Comparison of ENCODE assay signal across 9 cellular contexts in genomic region chr9:546797-547223, GRCh38. TPM values are rescaled to one million over a fixed set of nuclear protein-coding genes. Genes with fewer than 3 reads are reported as not detected.
DNase-seq lines count a peak whose midpoint lies in the region; TF ChIP-seq lines count a peak whose summit lies in the region.
"Had no signal": no experiment of that assay in that cellular context is flagged by ENCODE, and none has a peak within 500 bp of the region (broad histone marks: within the 10 kb centered on the region; RNA-seq: fewer than 3 reads in every experiment).

No MANE protein-coding gene starts in this region.

- 10% methylated on average over 3 of the region's 3 CpGs for WGBS in mesenchymal stem cell

- H3K9ac ChIP-seq in colonic mucosa (ENCODE audit: low read depth in 2 of 2, low read length in 2 of 2) (peak overlapping the region in 1 of 2 donors; percentile 46), mesenchymal stem cell (ENCODE audit: low read length) (peak overlapping the region; percentile 20)

- no peak overlapping the region for H3K4ac ChIP-seq in mesenchymal stem cell (ENCODE audit: low read depth in 1 of 2, low read length in 2 of 2)

- H3K4me3 ChIP-seq in AG04450 (ENCODE audit: low read depth, low read length) (no peak overlapping the region), colonic mucosa (no peak overlapping the region), mesenchymal stem cell (ENCODE audit: insufficient read depth in 1 of 2, low read depth in 1 of 2, low read length in 2 of 2) (no peak overlapping the region)
- H3K4me3 ChIP-seq: SJSA1 had no signal

- no peak overlapping the region for H2BK5ac ChIP-seq in mesenchymal stem cell (ENCODE audit: low read depth, low read length, poor library complexity, severe bottlenecking)

- no peaks in the 10 kb centered on the region for H3K9me3 Mint-ChIP-seq in activated CD4-positive, alpha-beta memory T cell treated with anti-CD3 and anti-CD28 coated beads for 36 hours
- H3K9me3 Mint-ChIP-seq in CD14-positive monocyte, result peaks cover 0 to 5% (median 0%) of the 10 kb centered on the region in 7 donors

- H3K23ac ChIP-seq in mesenchymal stem cell (ENCODE audit: low read length in 2 of 2), result no peak overlapping the region

- no peak overlapping the region for H2AFZ ChIP-seq in mesenchymal stem cell (ENCODE audit: low read depth, low read length)

- H2BK12ac ChIP-seq in mesenchymal stem cell (ENCODE audit: low read length in 2 of 2), result no peak overlapping the region

- H2AK5ac ChIP-seq in mesenchymal stem cell (ENCODE audit: low read length, severe bottlenecking), result no peak overlapping the region

- peaks cover 24% of the 10 kb centered on the region for H3K4me1 Mint-ChIP-seq in activated CD4-positive, alpha-beta memory T cell treated with anti-CD3 and anti-CD28 coated beads for 36 hours (ENCODE audit: low read depth)
- H3K4me1 Mint-ChIP-seq in CD14-positive monocyte, result no peaks in the 10 kb centered on the region

- H4K8ac ChIP-seq in mesenchymal stem cell (ENCODE audit: low read length), result no peak overlapping the region

- H3K4me3 Mint-ChIP-seq in activated CD4-positive, alpha-beta memory T cell treated with anti-CD3 and anti-CD28 coated beads for 36 hours, result no peak overlapping the region
- no peak overlapping the region for H3K4me3 Mint-ChIP-seq in CD14-positive monocyte

- no peak overlapping the region for H4K91ac ChIP-seq in mesenchymal stem cell (ENCODE audit: low read length)

- H3K27ac ChIP-seq in AG04450 (ENCODE audit: low read depth, low read length) (no peak overlapping the region), colonic mucosa (no peak overlapping the region), mesenchymal stem cell (ENCODE audit: low read length, poor library complexity, severe bottlenecking) (no peak overlapping the region)
- H3K27ac ChIP-seq: SJSA1 had no signal

- H3K9me3 ChIP-seq in AG04450 (ENCODE audit: control insufficient read depth, insufficient read depth, low read length), result no peaks in the 10 kb centered on the region
- H3K9me3 ChIP-seq in colonic mucosa, result no peaks in the 10 kb centered on the region
- no peaks in the 10 kb centered on the region for H3K9me3 ChIP-seq in mesenchymal stem cell (ENCODE audit: control insufficient read depth, low read length)
- H3K9me3 ChIP-seq: SJSA1 had no signal

- H3K27me3 Mint-ChIP-seq in activated CD4-positive, alpha-beta memory T cell treated with anti-CD3 and anti-CD28 coated beads for 36 hours, result no peaks in the 10 kb centered on the region
- peaks cover 0 to 6% (median 4%) of the 10 kb centered on the region in 3 donors for H3K27me3 Mint-ChIP-seq in CD14-positive monocyte (ENCODE audit: low read depth in 3 of 3)

- no peak overlapping the region for H3K18ac ChIP-seq in mesenchymal stem cell (ENCODE audit: low read depth in 1 of 2, low read length in 2 of 2)

- no peaks in the 10 kb centered on the region for H3K79me1 ChIP-seq in mesenchymal stem cell (replicated peaks; ENCODE audit: low read length, poor library complexity, severe bottlenecking)

- no peak overlapping the region for H2BK120ac ChIP-seq in mesenchymal stem cell (ENCODE audit: low read depth, low read length)

- intact Hi-C loops in colonic mucosa (cut with DNase I), result no loop called here
- intact Hi-C loops in activated CD4-positive, alpha-beta memory T cell treated with anti-CD3 and anti-CD28 coated beads for 36 hours (cut with micrococcal nuclease), result no loop called here
- intact Hi-C loops in CD14-positive monocyte (cut with micrococcal nuclease), result no loop called here

- peak overlapping the region; percentile 55 for H3K4me2 ChIP-seq in mesenchymal stem cell (ENCODE audit: low read length, poor library complexity, severe bottlenecking)

- POLR2A ChIA-PET in AG04450 (lab: Yijun Ruan, JAX), result no interaction called here
- POLR2A ChIA-PET in activated CD4-positive, alpha-beta memory T cell treated with anti-CD3 and anti-CD28 coated beads for 36 hours (lab: Charles Lee), result no interaction called here

- TF ChIP-seq CTCF in AG04450 (IDR thresholded peaks at IDR 0.05; ENCODE audit: low read depth, low read length), result peak; percentile 16
- TF ChIP-seq CTCF in colonic mucosa (IDR thresholded peaks at IDR 0.05), result peak; percentile 19
- no peak for TF ChIP-seq CTCF in CD14-positive monocyte (IDR thresholded peaks at IDR 0.05)

- H3K27ac Mint-ChIP-seq in activated CD4-positive, alpha-beta memory T cell treated with anti-CD3 and anti-CD28 coated beads for 36 hours, result no peak overlapping the region
- H3K27ac Mint-ChIP-seq in CD14-positive monocyte, result no peak overlapping the region

- H3K36me3 Mint-ChIP-seq in activated CD4-positive, alpha-beta memory T cell treated with anti-CD3 and anti-CD28 coated beads for 36 hours, result no peaks in the 10 kb centered on the region
- H3K36me3 Mint-ChIP-seq in CD14-positive monocyte, result no peaks in the 10 kb centered on the region

- H3K36me3 ChIP-seq in colonic mucosa (no peaks in the 10 kb centered on the region), mesenchymal stem cell (ENCODE audit: control insufficient read depth in 1 of 2, insufficient read depth in 2 of 2, low read depth in 1 of 2, low read length in 2 of 2) (no peaks in the 10 kb centered on the region)
- H3K36me3 ChIP-seq: SJSA1 had no signal

- CTCF ChIA-PET in AG04450 (lab: Charles Lee), result interaction anchor here (0.9 kb wide), 1 partner anchor 162 kb away, joined by 4 read pairs; no protein-coding TSS in a partner anchor
- CTCF ChIA-PET in activated CD4-positive, alpha-beta memory T cell treated with anti-CD3 and anti-CD28 coated beads for 36 hours (lab: Charles Lee), result no interaction called here

- DNase-seq in AG04450 (ENCODE audit: low read depth, low spot score) (no peak), NCI-H1105 treated with DMSO at 0.1 percent for 48 hours (lab: John Stamatoyannopoulos, UW) (peak; percentile 48), colonic mucosa (no peak), mesenchymal stem cell (no peak), SKM-1 (lab: John Stamatoyannopoulos, UW; ENCODE audit: unreplicated experiment) (no peak), CD14-positive monocyte (ENCODE audit: low spot score) (no peak)
- no peak for DNase-seq in stimulated activated CD4-positive, alpha-beta T cell treated with anti-CD3 and anti-CD28 coated beads, Interleukin-12 subunit alpha, Interleukin-12 subunit beta, amount 100 ng/mL, for 4 hours
- DNase-seq in activated CD4-positive, alpha-beta memory T cell treated with anti-CD3 and anti-CD28 coated beads for 36 hours, result no peak

- H2BK15ac ChIP-seq in mesenchymal stem cell (ENCODE audit: low read depth, poor library complexity, severe bottlenecking), result no peak overlapping the region

- H3K27me3 ChIP-seq in AG04450 (ENCODE audit: control insufficient read depth, insufficient read depth, low read length) (peaks cover 3% of the 10 kb centered on the region), colonic mucosa (no peaks in the 10 kb centered on the region), mesenchymal stem cell (ENCODE audit: control insufficient read depth in 1 of 2, insufficient read depth in 1 of 2, low read length in 2 of 2) (peaks cover 0 to 3% of the 10 kb centered on the region in 2 experiments)
- H3K27me3 ChIP-seq: SJSA1 had no signal

- H3K14ac ChIP-seq in mesenchymal stem cell (ENCODE audit: low read length in 2 of 2), result no peak overlapping the region

- H3K4me1 ChIP-seq in colonic mucosa (no peaks in the 10 kb centered on the region), mesenchymal stem cell (ENCODE audit: control insufficient read depth, insufficient read depth, low read depth, low read length) (no peaks in the 10 kb centered on the region)
- H3K4me1 ChIP-seq: SJSA1 had no signal

RNA-seq across cellular contexts. Expression of gene KANK1, which starts 42.3 kb away (rescaled TPM):
- polyA plus RNA-seq in AG04450 (2011; rRNA removed) (27.1 and 28.6 TPM in 2 replicates), CD14-positive monocyte (under 1 TPM in 1 of 2 donors, not detected in 1; 0.03 TPM)
- 50.8 and 58.7 TPM in 2 replicates for polyA minus RNA-seq in AG04450 (2011; rRNA and poly(A)+ RNA removed)
- total RNA-seq in colonic mucosa, result 10 to 100 TPM; 23.8 to 28.0 TPM
- 18.3 TPM for polyA plus RNA-seq in mesenchymal stem cell (2013, experiment 1 of 2)
- 18.1 TPM for polyA plus RNA-seq in mesenchymal stem cell (2013, experiment 2 of 2)
- total RNA-seq in activated CD4-positive, alpha-beta memory T cell treated with anti-CD3 and anti-CD28 coated beads for 36 hours, result 1 to 10 TPM; 8.3 TPM
